In genomic region chr1:155892801-155893200, GRCh38 we compare ENCODE assay signal across 10 cellular contexts. TPM values are rescaled to one million over a fixed set of nuclear protein-coding genes. Genes with fewer than 3 reads are reported as not detected.
DNase-seq lines count a peak whose midpoint lies in the region; ATAC-seq and TF ChIP-seq lines count a peak whose summit lies in the region.
"Had no signal": no experiment of that assay in that cellular context is flagged by ENCODE, and none has a peak within 500 bp of the region (broad histone marks: within the 10 kb centered on the region; RNA-seq: fewer than 3 reads in every experiment).

No MANE protein-coding gene starts in this region.

- H3K36me3 ChIP-seq in suprapubic skin: peaks cover 17% of the 10 kb centered on the region

- H3K4me1 Mint-ChIP-seq in activated CD4-positive, alpha-beta T cell treated with anti-CD3 and anti-CD28 coated beads for 36 hours: peaks cover 18% of the 10 kb centered on the region
- H3K4me1 Mint-ChIP-seq in activated CD4-positive, alpha-beta T cell treated with anti-CD3 and anti-CD28 coated beads, Interleukin-2, amount 10 ng/mL, durations not matched to agents 7 days and 5 days: peaks cover 18% of the 10 kb centered on the region
- peaks cover 13% of the 10 kb centered on the region for H3K4me1 Mint-ChIP-seq in activated naive CD8-positive, alpha-beta T cell treated with anti-CD3 and anti-CD28 coated beads, Interleukin-2, amount 10 ng/mL, durations not matched to agents 7 days and 5 days
- H3K4me1 Mint-ChIP-seq in glutamatergic neuron (ENCODE audit: low read depth, unreplicated experiment): no peaks in the 10 kb centered on the region
- H3K4me1 Mint-ChIP-seq in effector memory CD8-positive, alpha-beta T cell (ENCODE audit: low read depth in 2 of 2): peaks cover 6 to 9% of the 10 kb centered on the region in 2 donors
- H3K4me1 Mint-ChIP-seq: WTC11 had no signal

- H3K4me3 Mint-ChIP-seq in activated CD4-positive, alpha-beta T cell treated with anti-CD3 and anti-CD28 coated beads for 36 hours: no peak overlapping the region
- no peak overlapping the region for H3K4me3 Mint-ChIP-seq in activated CD4-positive, alpha-beta T cell treated with anti-CD3 and anti-CD28 coated beads, Interleukin-2, amount 10 ng/mL, durations not matched to agents 7 days and 5 days
- H3K4me3 Mint-ChIP-seq in activated naive CD8-positive, alpha-beta T cell treated with anti-CD3 and anti-CD28 coated beads, Interleukin-2, amount 10 ng/mL, durations not matched to agents 7 days and 5 days: no peak overlapping the region
- H3K4me3 Mint-ChIP-seq in glutamatergic neuron (ENCODE audit: unreplicated experiment): no peak overlapping the region
- no peak overlapping the region for H3K4me3 Mint-ChIP-seq in effector memory CD8-positive, alpha-beta T cell
- H3K4me3 Mint-ChIP-seq: WTC11 had no signal

- no peaks in the 10 kb centered on the region for H3K27me3 ChIP-seq in suprapubic skin

- H3K9me3 Mint-ChIP-seq in activated CD4-positive, alpha-beta T cell treated with anti-CD3 and anti-CD28 coated beads for 36 hours (ENCODE audit: low read depth): no peaks in the 10 kb centered on the region
- no peaks in the 10 kb centered on the region for H3K9me3 Mint-ChIP-seq in activated CD4-positive, alpha-beta T cell treated with anti-CD3 and anti-CD28 coated beads, Interleukin-2, amount 10 ng/mL, durations not matched to agents 7 days and 5 days
- no peaks in the 10 kb centered on the region for H3K9me3 Mint-ChIP-seq in activated naive CD8-positive, alpha-beta T cell treated with anti-CD3 and anti-CD28 coated beads, Interleukin-2, amount 10 ng/mL, durations not matched to agents 7 days and 5 days
- peaks cover 1% of the 10 kb centered on the region for H3K9me3 Mint-ChIP-seq in glutamatergic neuron (ENCODE audit: unreplicated experiment)
- H3K9me3 Mint-ChIP-seq in effector memory CD8-positive, alpha-beta T cell: no peaks in the 10 kb centered on the region
- H3K9me3 Mint-ChIP-seq: WTC11 had no signal

- CTCF ChIA-PET in activated CD4-positive, alpha-beta T cell treated with anti-CD3 and anti-CD28 coated beads for 36 hours (lab: Charles Lee): interaction anchor here (0.6 to 1.8 kb wide), 7 partner anchors 9 to 97 kb away, joined by 3 to 8 read pairs (median 3); no protein-coding TSS in a partner anchor
- CTCF ChIA-PET in activated CD4-positive, alpha-beta T cell treated with anti-CD3 and anti-CD28 coated beads, Interleukin-2, amount 10 ng/mL, durations not matched to agents 7 days and 5 days (lab: Charles Lee): interaction anchor here (0.8 to 1.6 kb wide), 4 partner anchors 12 to 32 kb away, joined by 3 to 5 read pairs (median 3); no protein-coding TSS in a partner anchor

- POLR2A ChIA-PET in activated CD4-positive, alpha-beta T cell treated with anti-CD3 and anti-CD28 coated beads for 36 hours (lab: Charles Lee): interaction anchor here (0.8 kb wide), 1 partner anchor 34 kb away, joined by 11 read pairs; the partner anchor contains the start of gene SYT11
- POLR2A ChIA-PET in activated CD4-positive, alpha-beta T cell treated with anti-CD3 and anti-CD28 coated beads, Interleukin-2, amount 10 ng/mL, durations not matched to agents 7 days and 5 days (lab: Charles Lee): no interaction called here
- POLR2A ChIA-PET in activated naive CD8-positive, alpha-beta T cell treated with anti-CD3 and anti-CD28 coated beads, Interleukin-2, amount 10 ng/mL, durations not matched to agents 7 days and 5 days (lab: Charles Lee): interaction anchor here (0.5 to 1.5 kb wide), 4 partner anchors 18 to 36 kb away, joined by 3 to 7 read pairs (median 4); partner anchors contain the start of gene GON4L

- H3K27me3 Mint-ChIP-seq in activated CD4-positive, alpha-beta T cell treated with anti-CD3 and anti-CD28 coated beads for 36 hours: no peaks in the 10 kb centered on the region
- no peaks in the 10 kb centered on the region for H3K27me3 Mint-ChIP-seq in activated CD4-positive, alpha-beta T cell treated with anti-CD3 and anti-CD28 coated beads, Interleukin-2, amount 10 ng/mL, durations not matched to agents 7 days and 5 days
- H3K27me3 Mint-ChIP-seq in activated naive CD8-positive, alpha-beta T cell treated with anti-CD3 and anti-CD28 coated beads, Interleukin-2, amount 10 ng/mL, durations not matched to agents 7 days and 5 days: no peaks in the 10 kb centered on the region
- H3K27me3 Mint-ChIP-seq in glutamatergic neuron (ENCODE audit: unreplicated experiment): peaks cover 5% of the 10 kb centered on the region
- no peaks in the 10 kb centered on the region for H3K27me3 Mint-ChIP-seq in effector memory CD8-positive, alpha-beta T cell

- TF ChIP-seq POLR2A in suprapubic skin (IDR thresholded peaks at IDR 0.05): no peak

- intact Hi-C loops in activated CD4-positive, alpha-beta T cell treated with anti-CD3 and anti-CD28 coated beads for 36 hours (cut with DNase I, micrococcal nuclease): no loop called here

- ATAC-seq in activated CD4-positive, alpha-beta T cell treated with anti-CD3 and anti-CD28 coated beads for 36 hours: no peak
- no peak for ATAC-seq in activated naive CD8-positive, alpha-beta T cell treated with anti-CD3 and anti-CD28 coated beads, Interleukin-2, amount 10 ng/mL, durations not matched to agents 7 days and 5 days (ENCODE audit: low read depth)
- ATAC-seq in GM21723 (IDR thresholded peaks at IDR 0.05; ENCODE audit: unreplicated experiment): no peak
- no peak for ATAC-seq in effector memory CD8-positive, alpha-beta T cell (replicated peaks)
- ATAC-seq in GM18873 (IDR thresholded peaks at IDR 0.05; ENCODE audit: low FRiP score, unreplicated experiment): no peak
- ATAC-seq: WTC11 had no signal

- no peak for TF ChIP-seq EP300 in suprapubic skin (IDR thresholded peaks at IDR 0.05)

- peaks cover 9% of the 10 kb centered on the region for H3K36me3 Mint-ChIP-seq in activated CD4-positive, alpha-beta T cell treated with anti-CD3 and anti-CD28 coated beads for 36 hours (ENCODE audit: low read depth)
- peaks cover 12% of the 10 kb centered on the region for H3K36me3 Mint-ChIP-seq in activated CD4-positive, alpha-beta T cell treated with anti-CD3 and anti-CD28 coated beads, Interleukin-2, amount 10 ng/mL, durations not matched to agents 7 days and 5 days (ENCODE audit: low read depth)
- H3K36me3 Mint-ChIP-seq in activated naive CD8-positive, alpha-beta T cell treated with anti-CD3 and anti-CD28 coated beads, Interleukin-2, amount 10 ng/mL, durations not matched to agents 7 days and 5 days: peaks cover 9% of the 10 kb centered on the region
- no peaks in the 10 kb centered on the region for H3K36me3 Mint-ChIP-seq in glutamatergic neuron (ENCODE audit: unreplicated experiment)
- H3K36me3 Mint-ChIP-seq in effector memory CD8-positive, alpha-beta T cell (ENCODE audit: insufficient read depth): peaks cover 24% of the 10 kb centered on the region

- no peak for DNase-seq in activated CD4-positive, alpha-beta T cell treated with anti-CD3 and anti-CD28 coated beads for 36 hours
- DNase-seq in activated CD4-positive, alpha-beta T cell treated with anti-CD3 and anti-CD28 coated beads, Interleukin-2, amount 10 ng/mL, durations not matched to agents 7 days and 5 days: no peak
- DNase-seq in activated naive CD8-positive, alpha-beta T cell treated with anti-CD3 and anti-CD28 coated beads, Interleukin-2, amount 10 ng/mL, durations not matched to agents 7 days and 5 days: no peak
- DNase-seq in glutamatergic neuron (no peak), suprapubic skin (ENCODE audit: low spot score in 2 of 2) (no peak)
- DNase-seq in effector memory CD8-positive, alpha-beta T cell: no peak
- DNase-seq: KG1 had no signal

- WGBS in suprapubic skin: 24% methylated on average over 3 of the region's 3 CpGs

- H3K9me3 ChIP-seq in suprapubic skin: no peaks in the 10 kb centered on the region

- TF ChIP-seq CTCF in glutamatergic neuron (IDR thresholded peaks at IDR 0.05; ENCODE audit: partially characterized antibody, unreplicated experiment) (no peak), suprapubic skin (IDR thresholded peaks at IDR 0.05) (no peak)

- H3K27ac Mint-ChIP-seq in activated CD4-positive, alpha-beta T cell treated with anti-CD3 and anti-CD28 coated beads for 36 hours: peak overlapping the region; percentile 72
- H3K27ac Mint-ChIP-seq in activated CD4-positive, alpha-beta T cell treated with anti-CD3 and anti-CD28 coated beads, Interleukin-2, amount 10 ng/mL, durations not matched to agents 7 days and 5 days: no peak overlapping the region
- H3K27ac Mint-ChIP-seq in activated naive CD8-positive, alpha-beta T cell treated with anti-CD3 and anti-CD28 coated beads, Interleukin-2, amount 10 ng/mL, durations not matched to agents 7 days and 5 days: peak overlapping the region; percentile 82
- peak overlapping the region; percentile 28 for H3K27ac Mint-ChIP-seq in glutamatergic neuron (ENCODE audit: unreplicated experiment)
- no peak overlapping the region for H3K27ac Mint-ChIP-seq in effector memory CD8-positive, alpha-beta T cell

- H3K27ac ChIP-seq in suprapubic skin: peak overlapping the region; percentile 76

- H3K4me1 ChIP-seq in suprapubic skin: peaks cover 16% of the 10 kb centered on the region

- H3K4me3 ChIP-seq in suprapubic skin: no peak overlapping the region

RNA-seq across cellular contexts. Expression of gene RIT1, which starts 18.3 kb away (rescaled TPM):
- total RNA-seq in activated CD4-positive, alpha-beta T cell treated with anti-CD3 and anti-CD28 coated beads for 36 hours: 10 to 100 TPM; 20.3 to 23.0 TPM
- total RNA-seq in activated CD4-positive, alpha-beta T cell treated with anti-CD3 and anti-CD28 coated beads, Interleukin-2, amount 10 ng/mL, durations not matched to agents 7 days and 5 days: 10 to 100 TPM; 24.0 to 28.4 TPM
- 10 to 100 TPM; 31.3 to 32.8 TPM for total RNA-seq in activated naive CD8-positive, alpha-beta T cell treated with anti-CD3 and anti-CD28 coated beads, Interleukin-2, amount 10 ng/mL, durations not matched to agents 7 days and 5 days
- total RNA-seq in glutamatergic neuron (ENCODE audit: unreplicated experiment) (35.9 TPM), suprapubic skin (10 to 100 TPM; 18.1 to 30.8 (median 23.8) TPM)

RNA-seq across cellular contexts. Expression of gene SYT11, which starts 33.4 kb away (rescaled TPM):
- total RNA-seq in activated CD4-positive, alpha-beta T cell treated with anti-CD3 and anti-CD28 coated beads for 36 hours: 10 to 100 TPM; 14.3 to 14.8 TPM
- 10 to 100 TPM; 14.2 to 15.5 TPM for total RNA-seq in activated CD4-positive, alpha-beta T cell treated with anti-CD3 and anti-CD28 coated beads, Interleukin-2, amount 10 ng/mL, durations not matched to agents 7 days and 5 days
- total RNA-seq in activated naive CD8-positive, alpha-beta T cell treated with anti-CD3 and anti-CD28 coated beads, Interleukin-2, amount 10 ng/mL, durations not matched to agents 7 days and 5 days: 10 to 100 TPM; 13.6 to 15.1 TPM
- total RNA-seq in glutamatergic neuron (ENCODE audit: unreplicated experiment) (419 TPM), suprapubic skin (1 to 10 TPM; 2.2 to 3.3 (median 2.7) TPM)

RNA-seq across cellular contexts. Expression of gene GON4L, which starts 35.8 kb away (rescaled TPM):
- 10 to 100 TPM; 44.2 to 48.8 TPM for total RNA-seq in activated CD4-positive, alpha-beta T cell treated with anti-CD3 and anti-CD28 coated beads for 36 hours
- 10 to 100 TPM; 72.3 to 77.0 TPM for total RNA-seq in activated CD4-positive, alpha-beta T cell treated with anti-CD3 and anti-CD28 coated beads, Interleukin-2, amount 10 ng/mL, durations not matched to agents 7 days and 5 days
- total RNA-seq in activated naive CD8-positive, alpha-beta T cell treated with anti-CD3 and anti-CD28 coated beads, Interleukin-2, amount 10 ng/mL, durations not matched to agents 7 days and 5 days: 10 to 100 TPM; 92.4 to 94.4 TPM
- total RNA-seq in glutamatergic neuron (ENCODE audit: unreplicated experiment): 82.8 TPM
- total RNA-seq in suprapubic skin: 10 to 100 TPM; 27.5 to 82.6 (median 43.2) TPM

RNA-seq across cellular contexts. Expression of gene KHDC4, which starts 41.4 kb away (rescaled TPM):
- total RNA-seq in activated CD4-positive, alpha-beta T cell treated with anti-CD3 and anti-CD28 coated beads for 36 hours: 10 to 100 TPM; 68.7 to 97.5 TPM
- 10 to 100 TPM; 66.3 to 67.3 TPM for total RNA-seq in activated CD4-positive, alpha-beta T cell treated with anti-CD3 and anti-CD28 coated beads, Interleukin-2, amount 10 ng/mL, durations not matched to agents 7 days and 5 days
- 10 to 100 TPM; 91.6 to 94.5 TPM for total RNA-seq in activated naive CD8-positive, alpha-beta T cell treated with anti-CD3 and anti-CD28 coated beads, Interleukin-2, amount 10 ng/mL, durations not matched to agents 7 days and 5 days
- total RNA-seq in glutamatergic neuron (ENCODE audit: unreplicated experiment) (51.8 TPM), suprapubic skin (100 to 1,000 TPM in 1 of 4 donors, 10 to 100 TPM in 3; 33.6 to 116 (median 50.3) TPM)

RNA-seq across cellular contexts. Expression of gene RXFP4, which starts 48.6 kb away (rescaled TPM):
- not detected for total RNA-seq in activated CD4-positive, alpha-beta T cell treated with anti-CD3 and anti-CD28 coated beads for 36 hours
- not detected for total RNA-seq in activated CD4-positive, alpha-beta T cell treated with anti-CD3 and anti-CD28 coated beads, Interleukin-2, amount 10 ng/mL, durations not matched to agents 7 days and 5 days
- under 1 TPM in 1 of 2 experiments, not detected in 1; 0.26 TPM for total RNA-seq in activated naive CD8-positive, alpha-beta T cell treated with anti-CD3 and anti-CD28 coated beads, Interleukin-2, amount 10 ng/mL, durations not matched to agents 7 days and 5 days
- not detected for total RNA-seq in glutamatergic neuron (ENCODE audit: unreplicated experiment)
- total RNA-seq in suprapubic skin: not detected
- total RNA-seq: WTC11 had no signal

Comparison
In these comparisons a context has a peak if more than half of its experiments do, and no peak if none do; other contexts are left out.
1. H3K27ac Mint-ChIP-seq: peak in activated CD4-positive, alpha-beta T cell treated with anti-CD3 and anti-CD28 coated beads for 36 hours (single experiment), activated naive CD8-positive, alpha-beta T cell treated with anti-CD3 and anti-CD28 coated beads, Interleukin-2, amount 10 ng/mL, durations not matched to agents 7 days and 5 days (single experiment) and glutamatergic neuron (single experiment); none in activated CD4-positive, alpha-beta T cell treated with anti-CD3 and anti-CD28 coated beads, Interleukin-2, amount 10 ng/mL, durations not matched to agents 7 days and 5 days (single experiment) and effector memory CD8-positive, alpha-beta T cell (0 of 2).
2. RNA of gene SYT11, which starts 33.4 kb away (total RNA-seq): 419 TPM in glutamatergic neuron (single experiment); 14.2 to 15.5 TPM in activated CD4-positive, alpha-beta T cell treated with anti-CD3 and anti-CD28 coated beads, Interleukin-2, amount 10 ng/mL, durations not matched to agents 7 days and 5 days, 13.6 to 15.1 TPM in activated naive CD8-positive, alpha-beta T cell treated with anti-CD3 and anti-CD28 coated beads, Interleukin-2, amount 10 ng/mL, durations not matched to agents 7 days and 5 days, 14.3 to 14.8 TPM in activated CD4-positive, alpha-beta T cell treated with anti-CD3 and anti-CD28 coated beads for 36 hours and 2.2 to 3.3 TPM in suprapubic skin; every median in the first group is over 10 times any median in the second.